Comparison of ENCODE assay signal across 8 cellular contexts in the genomic region with DNA sequence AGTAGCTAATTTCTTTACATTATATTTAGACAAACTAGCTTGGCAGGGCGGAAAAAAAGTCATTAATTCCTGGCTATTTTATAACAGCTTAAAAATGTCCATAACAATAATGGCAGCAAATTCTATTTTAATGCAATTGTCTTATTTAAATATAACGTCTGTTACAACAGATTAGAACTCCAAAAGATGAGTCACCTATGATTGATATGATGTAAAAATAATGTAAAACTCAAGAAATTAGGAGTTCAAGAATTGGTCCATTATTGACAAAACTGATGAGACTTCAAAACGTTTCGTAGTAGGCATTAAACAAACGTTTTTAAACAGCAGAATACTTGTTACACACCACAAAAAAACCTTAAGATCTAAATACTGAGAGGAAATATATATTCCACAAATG. TPM values are rescaled to one million over a fixed set of nuclear protein-coding genes. Genes with fewer than 3 reads are reported as not detected.
DNase-seq lines count a peak whose midpoint lies in the region; ATAC-seq and TF ChIP-seq lines count a peak whose summit lies in the region.

No MANE protein-coding gene starts in this region.

- no peaks in the 10 kb centered on the region for H3K27me3 Mint-ChIP-seq in activated CD8-positive, alpha-beta T cell treated with anti-CD3 and anti-CD28 coated beads for 36 hours
- H3K27me3 Mint-ChIP-seq in stimulated activated naive CD8-positive, alpha-beta T cell treated with anti-CD3 and anti-CD28 coated beads, Interleukin-15, amount 100 ng/mL, for 72 hours = no peaks in the 10 kb centered on the region

- DNase-seq in SK-N-SH (no peak), NCI-H510A treated with DMSO at 0.1 percent for 48 hours (lab: John Stamatoyannopoulos, UW) (no peak), NCI-H345 treated with DMSO at 0.1 percent for 48 hours (lab: John Stamatoyannopoulos, UW; ENCODE audit: unreplicated experiment) (no peak)
- no peak for DNase-seq in activated CD8-positive, alpha-beta T cell treated with anti-CD3 and anti-CD28 coated beads for 36 hours
- DNase-seq in stimulated activated naive CD8-positive, alpha-beta T cell treated with anti-CD3 and anti-CD28 coated beads, Interleukin-15, amount 100 ng/mL, for 72 hours = no peak

- peak overlapping the region; percentile 97 for H3K9ac ChIP-seq in SK-N-SH

- CTCF ChIA-PET in SK-N-SH (lab: Yijun Ruan, JAX) = interaction anchor here (1.0 kb wide), 1 partner anchor 319 kb away, joined by 3 read pairs; no protein-coding TSS in a partner anchor
- CTCF ChIA-PET in activated CD8-positive, alpha-beta T cell treated with anti-CD3 and anti-CD28 coated beads for 36 hours (lab: Charles Lee) = interaction anchor here (2.1 kb wide), 1 partner anchor 109 kb away, joined by 6 read pairs; no protein-coding TSS in a partner anchor

- no peaks in the 10 kb centered on the region for H3K9me3 Mint-ChIP-seq in activated CD8-positive, alpha-beta T cell treated with anti-CD3 and anti-CD28 coated beads for 36 hours
- no peaks in the 10 kb centered on the region for H3K9me3 Mint-ChIP-seq in stimulated activated naive CD8-positive, alpha-beta T cell treated with anti-CD3 and anti-CD28 coated beads, Interleukin-15, amount 100 ng/mL, for 72 hours

- H3K9me2 ChIP-seq in SK-N-SH = no peaks in the 10 kb centered on the region

- H3K4me1 Mint-ChIP-seq in activated CD8-positive, alpha-beta T cell treated with anti-CD3 and anti-CD28 coated beads for 36 hours (ENCODE audit: low read depth) = peaks cover 41% of the 10 kb centered on the region
- peaks cover 45% of the 10 kb centered on the region for H3K4me1 Mint-ChIP-seq in stimulated activated naive CD8-positive, alpha-beta T cell treated with anti-CD3 and anti-CD28 coated beads, Interleukin-15, amount 100 ng/mL, for 72 hours

- H3K4me2 ChIP-seq in SK-N-SH = peak overlapping the region; percentile 74

- ATAC-seq in SK-N-SH treated with all-trans-retinoic acid at 6 μM for 48 hours (no peak), HG03280 (IDR thresholded peaks at IDR 0.05; ENCODE audit: unreplicated experiment) (no peak)
- no peak for ATAC-seq in activated CD8-positive, alpha-beta T cell treated with anti-CD3 and anti-CD28 coated beads for 36 hours
- ATAC-seq in stimulated activated naive CD8-positive, alpha-beta T cell treated with anti-CD3 and anti-CD28 coated beads, Interleukin-15, amount 100 ng/mL, for 72 hours = no peak

- intact Hi-C loops in activated CD8-positive, alpha-beta T cell treated with anti-CD3 and anti-CD28 coated beads for 36 hours (cut with micrococcal nuclease) = loop anchor here (5.0 kb wide), 2 partner anchors 63 to 662 kb away; a partner anchor contains a TSS

- TF ChIP-seq CTCF in SK-N-SH (IDR thresholded peaks at IDR 0.05) = no peak
- TF ChIP-seq CTCF in activated CD8-positive, alpha-beta T cell treated with anti-CD3 and anti-CD28 coated beads for 36 hours (IDR thresholded peaks at IDR 0.05) = no peak

- peaks cover 9 to 13% of the 10 kb centered on the region in 2 experiments; a peak in 3 of 4 replicates for H3K4me1 ChIP-seq in SK-N-SH (ENCODE audit: control insufficient read depth in 1 of 2, insufficient read depth in 2 of 2, low read depth in 1 of 2, low read length in 1 of 2)

- TF ChIP-seq RAD21 in SK-N-SH (IDR thresholded peaks at IDR 0.05; ENCODE audit: low read length) = no peak

- H3K36me3 ChIP-seq in SK-N-SH (replicated peaks in 1 of 2; ENCODE audit: control insufficient read depth in 1 of 2, insufficient read depth in 2 of 2, low read length in 1 of 2) = peaks cover 16 to 30% of the 10 kb centered on the region in 2 experiments

- H3K27ac ChIP-seq in SK-N-SH (ENCODE audit: low read depth in 2 of 2, low read length in 1 of 2) = peak overlapping the region; percentile 91 to 96

- POLR2A ChIA-PET in SK-N-SH (lab: Yijun Ruan, JAX) = interaction anchor here (0.5 kb wide), 1 partner anchor 18 kb away, joined by 4 read pairs; no protein-coding TSS in a partner anchor
- POLR2A ChIA-PET in activated CD8-positive, alpha-beta T cell treated with anti-CD3 and anti-CD28 coated beads for 36 hours (lab: Charles Lee) = interaction anchor here (0.9 to 1.5 kb wide), 4 partner anchors 9 to 40 kb away, joined by 3 to 6 read pairs (median 4); no protein-coding TSS in a partner anchor

- H3K4me3 ChIP-seq in SK-N-SH (ENCODE audit: low read depth in 2 of 2, low read length in 1 of 2) = peak overlapping the region; percentile 59 to 98; a peak in 3 of 4 replicates
- H3K4me3 ChIP-seq in iPS-11a (ENCODE audit: low read depth, low read length) = peak overlapping the region; percentile 99

- H4K20me1 ChIP-seq in SK-N-SH (ENCODE audit: insufficient read depth) = peaks cover 65% of the 10 kb centered on the region

- peaks cover 75% of the 10 kb centered on the region for H3K79me2 ChIP-seq in SK-N-SH (ENCODE audit: insufficient read depth)

- no peaks in the 10 kb centered on the region for H3K27me3 ChIP-seq in SK-N-SH (ENCODE audit: insufficient read depth)

- no peaks in the 10 kb centered on the region for H3K9me3 ChIP-seq in SK-N-SH

- H3K4me3 Mint-ChIP-seq in activated CD8-positive, alpha-beta T cell treated with anti-CD3 and anti-CD28 coated beads for 36 hours = peak overlapping the region; percentile 83
- peak overlapping the region; percentile 92 to 95 for H3K4me3 Mint-ChIP-seq in stimulated activated naive CD8-positive, alpha-beta T cell treated with anti-CD3 and anti-CD28 coated beads, Interleukin-15, amount 100 ng/mL, for 72 hours

- H2AFZ ChIP-seq in SK-N-SH (ENCODE audit: low read depth) = no peak overlapping the region

- TF ChIP-seq EP300 in SK-N-SH (IDR thresholded peaks at IDR 0.05; ENCODE audit: borderline replicate concordance in 1 of 2, low read depth in 1 of 2, low read length in 1 of 2) = no peak

- peak overlapping the region; percentile 97 for H3K27ac Mint-ChIP-seq in activated CD8-positive, alpha-beta T cell treated with anti-CD3 and anti-CD28 coated beads for 36 hours
- peak overlapping the region; percentile 93 to 97 for H3K27ac Mint-ChIP-seq in stimulated activated naive CD8-positive, alpha-beta T cell treated with anti-CD3 and anti-CD28 coated beads, Interleukin-15, amount 100 ng/mL, for 72 hours

- WGBS in SK-N-SH (ENCODE audit: low lambda C conversion rate) = 16% methylated on average over 5 of the region's 5 CpGs

- H3K36me3 Mint-ChIP-seq in activated CD8-positive, alpha-beta T cell treated with anti-CD3 and anti-CD28 coated beads for 36 hours (ENCODE audit: low read depth) = peaks cover 44% of the 10 kb centered on the region

- peaks cover 22% of the 10 kb centered on the region for H3F3A ChIP-seq in SK-N-SH (replicated peaks; ENCODE audit: insufficient read depth)

TF ChIP-seq in SK-N-SH, 30 proteins besides CTCF, POLR2A, EP300 and RAD21 (continues in another document):
- TF ChIP-seq, protein P1, sequence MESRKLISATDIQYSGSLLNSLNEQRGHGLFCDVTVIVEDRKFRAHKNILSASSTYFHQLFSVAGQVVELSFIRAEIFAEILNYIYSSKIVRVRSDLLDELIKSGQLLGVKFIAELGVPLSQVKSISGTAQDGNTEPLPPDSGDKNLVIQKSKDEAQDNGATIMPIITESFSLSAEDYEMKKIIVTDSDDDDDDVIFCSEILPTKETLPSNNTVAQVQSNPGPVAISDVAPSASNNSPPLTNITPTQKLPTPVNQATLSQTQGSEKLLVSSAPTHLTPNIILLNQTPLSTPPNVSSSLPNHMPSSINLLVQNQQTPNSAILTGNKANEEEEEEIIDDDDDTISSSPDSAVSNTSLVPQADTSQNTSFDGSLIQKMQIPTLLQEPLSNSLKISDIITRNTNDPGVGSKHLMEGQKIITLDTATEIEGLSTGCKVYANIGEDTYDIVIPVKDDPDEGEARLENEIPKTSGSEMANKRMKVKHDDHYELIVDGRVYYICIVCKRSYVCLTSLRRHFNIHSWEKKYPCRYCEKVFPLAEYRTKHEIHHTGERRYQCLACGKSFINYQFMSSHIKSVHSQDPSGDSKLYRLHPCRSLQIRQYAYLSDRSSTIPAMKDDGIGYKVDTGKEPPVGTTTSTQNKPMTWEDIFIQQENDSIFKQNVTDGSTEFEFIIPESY (IDR thresholded peaks at IDR 0.05; ENCODE audit: borderline replicate concordance, low read depth) = no peak
- TF ChIP-seq, protein P2, sequence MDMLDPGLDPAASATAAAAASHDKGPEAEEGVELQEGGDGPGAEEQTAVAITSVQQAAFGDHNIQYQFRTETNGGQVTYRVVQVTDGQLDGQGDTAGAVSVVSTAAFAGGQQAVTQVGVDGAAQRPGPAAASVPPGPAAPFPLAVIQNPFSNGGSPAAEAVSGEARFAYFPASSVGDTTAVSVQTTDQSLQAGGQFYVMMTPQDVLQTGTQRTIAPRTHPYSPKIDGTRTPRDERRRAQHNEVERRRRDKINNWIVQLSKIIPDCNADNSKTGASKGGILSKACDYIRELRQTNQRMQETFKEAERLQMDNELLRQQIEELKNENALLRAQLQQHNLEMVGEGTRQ (IDR thresholded peaks at IDR 0.05; ENCODE audit: borderline replicate concordance, low read depth, low read length) = no peak

TF ChIP-seq in SK-N-SH treated with all-trans-retinoic acid at 6 μM for 48 hours, 23 proteins besides CTCF, POLR2A, EP300 and RAD21 (continues in another document):
- no peak for TF ChIP-seq ESRRG (CRISPR knock-in tag; IDR thresholded peaks at IDR 0.05)
- no peak for TF ChIP-seq PPARA (CRISPR knock-in tag; IDR thresholded peaks at IDR 0.05; ENCODE audit: borderline replicate concordance)
- TF ChIP-seq, protein P3, sequence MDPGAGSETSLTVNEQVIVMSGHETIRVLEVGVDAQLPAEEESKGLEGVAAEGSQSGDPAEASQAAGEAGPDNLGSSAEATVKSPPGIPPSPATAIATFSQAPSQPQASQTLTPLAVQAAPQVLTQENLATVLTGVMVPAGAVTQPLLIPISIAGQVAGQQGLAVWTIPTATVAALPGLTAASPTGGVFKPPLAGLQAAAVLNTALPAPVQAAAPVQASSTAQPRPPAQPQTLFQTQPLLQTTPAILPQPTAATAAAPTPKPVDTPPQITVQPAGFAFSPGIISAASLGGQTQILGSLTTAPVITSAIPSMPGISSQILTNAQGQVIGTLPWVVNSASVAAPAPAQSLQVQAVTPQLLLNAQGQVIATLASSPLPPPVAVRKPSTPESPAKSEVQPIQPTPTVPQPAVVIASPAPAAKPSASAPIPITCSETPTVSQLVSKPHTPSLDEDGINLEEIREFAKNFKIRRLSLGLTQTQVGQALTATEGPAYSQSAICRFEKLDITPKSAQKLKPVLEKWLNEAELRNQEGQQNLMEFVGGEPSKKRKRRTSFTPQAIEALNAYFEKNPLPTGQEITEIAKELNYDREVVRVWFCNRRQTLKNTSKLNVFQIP (CRISPR knock-in tag; IDR thresholded peaks at IDR 0.05; ENCODE audit: borderline replicate concordance, low read depth) = no peak
- TF ChIP-seq TCF4 (CRISPR knock-in tag; IDR thresholded peaks at IDR 0.05; ENCODE audit: borderline replicate concordance) = no peak
- TF ChIP-seq RARB (CRISPR knock-in tag; IDR thresholded peaks at IDR 0.05) = no peak
- no peak for TF ChIP-seq BACH2 (CRISPR knock-in tag; IDR thresholded peaks at IDR 0.05; ENCODE audit: borderline replicate concordance)
- no peak for TF ChIP-seq ZFP3 (CRISPR knock-in tag; IDR thresholded peaks at IDR 0.05)

RNA-seq across cellular contexts. Expression of a gene that starts 2.7 kb away (rescaled TPM):
- polyA plus RNA-seq in SK-N-SH (2012; rRNA removed) = 61.0 and 73.3 TPM in 2 replicates
- 63.0 and 66.3 TPM in 2 replicates for polyA plus RNA-seq in SK-N-SH (2012; cell fraction: cytosol; rRNA removed)
- 70.3 and 179 TPM in 2 replicates for polyA plus RNA-seq in SK-N-SH (2012; cell fraction: nucleus; rRNA removed)
- total RNA-seq in activated CD8-positive, alpha-beta T cell treated with anti-CD3 and anti-CD28 coated beads for 36 hours = 100 to 1,000 TPM; 208 to 221 TPM
